Comparison of ENCODE assay signal across 1 cellular context in genomic region chr1:121483234-121483633, GRCh38.
TF ChIP-seq lines count a peak whose summit lies in the region.

No MANE protein-coding gene starts in this region.

TF ChIP-seq in IMR-90, 13 proteins besides CTCF, POLR2A, EP300 and RAD21:
- TF ChIP-seq CEBPB (IDR thresholded peaks at IDR 0.05; ENCODE audit: low read depth, low read length) (no peak), MAZ (IDR thresholded peaks at IDR 0.05; ENCODE audit: borderline replicate concordance, low read depth, low read length) (no peak), RCOR1 (IDR thresholded peaks at IDR 0.05; ENCODE audit: insufficient replicate concordance, low read length) (no peak)
